In the genomic region with DNA sequence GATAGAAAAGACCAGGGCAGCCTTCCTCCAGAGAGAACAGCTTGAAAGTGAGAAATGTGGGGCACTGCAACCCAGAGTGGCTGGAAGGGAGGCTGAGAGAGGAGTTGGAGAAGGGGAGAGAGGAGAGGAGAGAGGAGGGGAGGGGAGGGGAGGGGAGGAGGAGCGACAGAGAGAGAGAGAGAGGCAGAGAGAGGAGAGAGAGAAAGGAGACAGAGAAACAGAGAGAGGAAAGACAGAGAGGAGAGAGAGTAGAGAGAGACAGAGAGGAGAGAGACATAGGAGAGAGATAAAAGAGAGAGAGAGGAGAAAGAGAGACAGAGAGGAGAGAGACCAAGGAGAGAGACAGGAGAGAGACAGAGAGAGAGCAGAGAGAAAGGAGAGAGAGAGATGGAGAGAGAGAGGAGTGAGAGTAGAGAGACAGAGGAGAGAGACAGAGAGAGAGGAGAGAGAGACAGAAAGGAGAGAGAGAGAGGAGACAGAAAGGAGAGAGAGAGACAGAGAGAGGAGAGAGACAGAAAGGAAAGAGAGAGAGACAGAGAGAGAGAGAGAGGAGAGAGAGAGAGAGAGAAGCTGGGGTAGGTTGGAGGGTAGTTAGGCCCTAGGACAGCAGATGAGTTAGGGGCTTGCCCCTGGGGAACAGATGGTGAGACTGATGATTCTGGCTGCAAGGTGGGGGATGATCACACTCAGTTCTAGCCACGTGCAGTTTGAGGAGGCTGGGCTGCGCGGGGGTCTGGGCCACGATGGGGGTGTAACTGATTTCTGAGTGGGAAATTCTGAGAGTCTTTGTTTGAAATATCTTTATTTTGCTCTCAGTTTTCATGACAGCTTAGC, we compare ENCODE assay signal across 13 cellular contexts. TPM values are rescaled to one million over a fixed set of nuclear protein-coding genes. Genes with fewer than 3 reads are reported as not detected.
A peak's percentile ranks its signal among the peaks of the same experiment; 100 is the strongest.
DNase-seq lines count a peak whose midpoint lies in the region; ATAC-seq, FAIRE-seq and TF ChIP-seq lines count a peak whose summit lies in the region.
"Had no signal": no experiment of that assay in that cellular context is flagged by ENCODE, and none has a peak within 500 bp of the region (broad histone marks: within the 10 kb centered on the region; RNA-seq: fewer than 3 reads in every experiment).

No MANE protein-coding gene starts in this region.

- no peaks in the 10 kb centered on the region for H3K27me3 Mint-ChIP-seq in stimulated activated naive CD8-positive, alpha-beta T cell treated with anti-CD3 and anti-CD28 coated beads, Interleukin-15, Interleukin-2, amounts not matched to agents 100 ng/mL and 50 ng/mL, for 24 hours

- intact Hi-C loops in kidney (cut with DNase I) = no loop called here

- H3K9me3 Mint-ChIP-seq in stimulated activated naive CD8-positive, alpha-beta T cell treated with anti-CD3 and anti-CD28 coated beads, Interleukin-15, Interleukin-2, amounts not matched to agents 100 ng/mL and 50 ng/mL, for 24 hours = no peaks in the 10 kb centered on the region
- H3K9me3 Mint-ChIP-seq in activated naive CD4-positive, alpha-beta T cell treated with anti-CD3 and anti-CD28 coated beads, Interleukin-2, amount 50 U/mL, for 72 hours = no peaks in the 10 kb centered on the region

- no peak overlapping the region for H3K9ac ChIP-seq in kidney (ENCODE audit: low read length in 2 of 2)

- no peaks in the 10 kb centered on the region for H3K9me3 ChIP-seq in kidney (ENCODE audit: control insufficient read depth in 1 of 2, low read length in 2 of 2)
- H3K9me3 ChIP-seq: MG63 had no signal

- peak overlapping the region; percentile 74 for H3K27ac Mint-ChIP-seq in stimulated activated naive CD8-positive, alpha-beta T cell treated with anti-CD3 and anti-CD28 coated beads, Interleukin-15, Interleukin-2, amounts not matched to agents 100 ng/mL and 50 ng/mL, for 24 hours
- peak overlapping the region; percentile 25 to 55 for H3K27ac Mint-ChIP-seq in activated naive CD4-positive, alpha-beta T cell treated with anti-CD3 and anti-CD28 coated beads, Interleukin-2, amount 50 U/mL, for 72 hours

- peaks cover 9% of the 10 kb centered on the region for H3K4me1 Mint-ChIP-seq in stimulated activated naive CD8-positive, alpha-beta T cell treated with anti-CD3 and anti-CD28 coated beads, Interleukin-15, Interleukin-2, amounts not matched to agents 100 ng/mL and 50 ng/mL, for 24 hours (ENCODE audit: low read depth)

- no peak for DNase-seq in stimulated activated naive CD8-positive, alpha-beta T cell treated with anti-CD3 and anti-CD28 coated beads, Interleukin-15, Interleukin-2, amounts not matched to agents 100 U/mL and 50 U/mL, for 24 hours
- DNase-seq in activated naive CD4-positive, alpha-beta T cell treated with anti-CD3 and anti-CD28 coated beads, Interleukin-2, amount 50 U/mL, for 72 hours (ENCODE audit: low spot score in 2 of 2) = no peak
- DNase-seq in mesenteric fat pad (ENCODE audit: low spot score) (peak; percentile 87), kidney (no peak), NCI-H2029 (lab: John Stamatoyannopoulos, UW) (no peak), NCI-H748 treated with DMSO at 0.1 percent for 48 hours (lab: John Stamatoyannopoulos, UW) (no peak)
- DNase-seq in activated CD4-positive, CD25-positive, alpha-beta regulatory T cell (lab: John Stamatoyannopoulos, UW) = no peak
- DNase-seq: activated CD4-positive, CD25-positive, alpha-beta regulatory T cell treated with anti-CD3 and anti-CD28 coated beads, Interleukin-2, amount 50 U/mL, for 72 hours; C1 segment of cervical spinal cord; MG63; NCI-H510A treated with DMSO at 0.1 percent for 48 hours had no signal

- FAIRE-seq in kidney (lab: Jason Lieb, UNC) = no peak

- no peaks in the 10 kb centered on the region for H3K4me1 ChIP-seq in kidney (ENCODE audit: control insufficient read depth in 1 of 2, insufficient read depth in 1 of 2, low read depth in 1 of 2, low read length in 2 of 2)

- H3K27ac ChIP-seq in kidney (ENCODE audit: low read depth in 2 of 2, low read length in 2 of 2) = no peak overlapping the region
- H3K27ac ChIP-seq: HL-60 had no signal

- H3K4me3 Mint-ChIP-seq in stimulated activated naive CD8-positive, alpha-beta T cell treated with anti-CD3 and anti-CD28 coated beads, Interleukin-15, Interleukin-2, amounts not matched to agents 100 ng/mL and 50 ng/mL, for 24 hours = no peak overlapping the region

- no peaks in the 10 kb centered on the region for H3K36me3 ChIP-seq in kidney (ENCODE audit: control insufficient read depth in 1 of 2, insufficient read depth in 2 of 2, low read length in 2 of 2)
- H3K36me3 ChIP-seq: MG63 had no signal

- no peak overlapping the region for H3K4me3 ChIP-seq in kidney (ENCODE audit: low read length in 2 of 2)
- H3K4me3 ChIP-seq: MG63 had no signal

- no peak for TF ChIP-seq CTCF in kidney (IDR thresholded peaks at IDR 0.05; ENCODE audit: borderline replicate concordance, extremely low read depth, insufficient read depth)

- no peaks in the 10 kb centered on the region for H3K36me3 Mint-ChIP-seq in stimulated activated naive CD8-positive, alpha-beta T cell treated with anti-CD3 and anti-CD28 coated beads, Interleukin-15, Interleukin-2, amounts not matched to agents 100 ng/mL and 50 ng/mL, for 24 hours (ENCODE audit: low read depth)
- no peaks in the 10 kb centered on the region for H3K36me3 Mint-ChIP-seq in activated naive CD4-positive, alpha-beta T cell treated with anti-CD3 and anti-CD28 coated beads, Interleukin-2, amount 50 U/mL, for 72 hours

- ATAC-seq in stimulated activated naive CD8-positive, alpha-beta T cell treated with anti-CD3 and anti-CD28 coated beads, Interleukin-15, Interleukin-2, amounts not matched to agents 100 U/mL and 50 U/mL, for 24 hours = no peak
- peak in 1 of 2 donors; percentile 50 for ATAC-seq in activated naive CD4-positive, alpha-beta T cell treated with anti-CD3 and anti-CD28 coated beads, Interleukin-2, amount 50 U/mL, for 72 hours

RNA-seq across cellular contexts. Expression of a gene that starts 8.5 kb away (rescaled TPM):
- 10 to 100 TPM; 74.3 to 93.2 TPM for total RNA-seq in activated naive CD4-positive, alpha-beta T cell treated with anti-CD3 and anti-CD28 coated beads, Interleukin-2, amount 50 U/mL, for 72 hours
- total RNA-seq in mesenteric fat pad (87.0 TPM), kidney (72.2 TPM)
- polyA plus RNA-seq in kidney (ENCODE audit: insufficient read depth, low read depth, low replicate concordance) = 78.9 TPM

RNA-seq across cellular contexts. Expression of a gene that starts 17.5 kb away (rescaled TPM):
- total RNA-seq in activated naive CD4-positive, alpha-beta T cell treated with anti-CD3 and anti-CD28 coated beads, Interleukin-2, amount 50 U/mL, for 72 hours = over 10,000 TPM in 1 of 2 donors, 1,000 to 10,000 TPM in 1; 7,127 to 16,609 TPM
- 11,495 TPM for total RNA-seq in mesenteric fat pad
- 15,262 TPM for total RNA-seq in kidney
- polyA plus RNA-seq in kidney (ENCODE audit: insufficient read depth, low read depth, low replicate concordance) = 219 TPM

RNA-seq across cellular contexts. Expression of a gene that starts 41.8 kb away (rescaled TPM):
- 10 to 100 TPM; 66.6 to 90.4 TPM for total RNA-seq in activated naive CD4-positive, alpha-beta T cell treated with anti-CD3 and anti-CD28 coated beads, Interleukin-2, amount 50 U/mL, for 72 hours
- total RNA-seq in mesenteric fat pad (91.9 TPM), kidney (165 TPM)
- 61.6 TPM for polyA plus RNA-seq in kidney (ENCODE audit: insufficient read depth, low read depth, low replicate concordance)

RNA-seq across cellular contexts. Expression of a gene that starts 53.9 kb away (rescaled TPM):
- 10 to 100 TPM; 35.9 to 44.3 TPM for total RNA-seq in activated naive CD4-positive, alpha-beta T cell treated with anti-CD3 and anti-CD28 coated beads, Interleukin-2, amount 50 U/mL, for 72 hours
- 34.9 TPM for total RNA-seq in mesenteric fat pad
- total RNA-seq in kidney = 32.0 TPM
- 60.4 TPM for polyA plus RNA-seq in kidney (ENCODE audit: insufficient read depth, low read depth, low replicate concordance)

RNA-seq across cellular contexts. Expression of a gene that starts 56.0 kb away (rescaled TPM):
- 10 to 100 TPM; 32.6 to 47.1 TPM for total RNA-seq in activated naive CD4-positive, alpha-beta T cell treated with anti-CD3 and anti-CD28 coated beads, Interleukin-2, amount 50 U/mL, for 72 hours
- total RNA-seq in mesenteric fat pad (37.4 TPM), kidney (36.7 TPM)
- 33.5 TPM for polyA plus RNA-seq in kidney (ENCODE audit: insufficient read depth, low read depth, low replicate concordance)
